15 cellular contexts compared by ENCODE assay signal in the genomic region with DNA sequence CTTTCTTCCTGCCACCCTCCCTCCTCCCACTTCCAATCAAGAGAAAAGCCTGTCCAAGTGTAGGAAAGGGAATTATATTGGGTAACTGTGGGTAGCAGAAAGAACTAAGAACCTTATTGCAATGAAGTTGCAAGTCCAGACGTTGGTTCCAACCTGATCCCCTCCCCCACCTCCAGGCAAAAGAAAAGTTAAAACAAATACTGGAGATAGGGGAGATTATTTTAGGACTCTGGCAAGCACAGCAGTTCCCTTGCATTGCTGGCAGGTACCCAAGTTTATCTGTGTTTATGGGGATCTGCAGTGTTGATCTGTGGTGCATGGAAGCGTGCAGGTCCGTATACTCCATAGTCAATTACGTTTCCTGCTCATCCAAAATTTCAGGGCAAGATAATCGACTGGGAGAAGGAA.
DNase-seq lines count a peak whose midpoint lies in the region; TF ChIP-seq lines count a peak whose summit lies in the region.
"Had no signal": no experiment of that assay in that cellular context is flagged by ENCODE, and none has a peak within 500 bp of the region (broad histone marks: within the 10 kb centered on the region; RNA-seq: fewer than 3 reads in every experiment).

No MANE protein-coding gene starts in this region.

- H3K27ac ChIP-seq in Peyer's patch, result no peak overlapping the region

- no peak for TF ChIP-seq POLR2A in Peyer's patch (IDR thresholded peaks at IDR 0.05)

- no peaks in the 10 kb centered on the region for H3K9me3 Mint-ChIP-seq in nephron progenitor cell
- H3K9me3 Mint-ChIP-seq: activated CD8-positive, alpha-beta T cell treated with anti-CD3 and anti-CD28 coated beads for 36 hours; activated naive CD4-positive, alpha-beta T cell treated with anti-CD3 and anti-CD28 coated beads, Interleukin-2, amount 10 ng/mL, durations not matched to agents 7 days and 5 days; CD4-positive, alpha-beta T cell; stimulated activated naive CD8-positive, alpha-beta T cell treated with anti-CD3 and anti-CD28 coated beads, Interleukin-15, Interleukin-2, amounts not matched to agents 100 ng/mL and 50 ng/mL, for 24 hours had no signal

- H3K36me3 ChIP-seq in Peyer's patch, result no peaks in the 10 kb centered on the region

- H3K36me3 Mint-ChIP-seq in nephron progenitor cell (ENCODE audit: low read depth), result no peaks in the 10 kb centered on the region
- H3K36me3 Mint-ChIP-seq: activated naive CD4-positive, alpha-beta T cell treated with anti-CD3 and anti-CD28 coated beads, Interleukin-2, amount 10 ng/mL, durations not matched to agents 7 days and 5 days had no signal

- TF ChIP-seq CTCF in fibroblast of pulmonary artery (IDR thresholded peaks at IDR 0.05; ENCODE audit: low read length, missing control alignments) (no peak), nephron progenitor cell (IDR thresholded peaks at IDR 0.05) (no peak), Peyer's patch (IDR thresholded peaks at IDR 0.05) (no peak)

- H3K4me3 ChIP-seq in fibroblast of pulmonary artery (replicated peaks; ENCODE audit: low read depth, low read length), result no peak overlapping the region
- no peak overlapping the region for H3K4me3 ChIP-seq in Peyer's patch

- peaks cover 2% of the 10 kb centered on the region for H3K27me3 Mint-ChIP-seq in nephron progenitor cell (ENCODE audit: low read depth, poor library complexity)
- H3K27me3 Mint-ChIP-seq: activated CD8-positive, alpha-beta T cell treated with anti-CD3 and anti-CD28 coated beads for 36 hours; activated naive CD4-positive, alpha-beta T cell treated with anti-CD3 and anti-CD28 coated beads, Interleukin-2, amount 10 ng/mL, durations not matched to agents 7 days and 5 days; CD4-positive, alpha-beta T cell; stimulated activated naive CD8-positive, alpha-beta T cell treated with anti-CD3 and anti-CD28 coated beads, Interleukin-15, Interleukin-2, amounts not matched to agents 100 ng/mL and 50 ng/mL, for 24 hours; T-helper 17 cell had no signal

- no peaks in the 10 kb centered on the region for H3K9me3 ChIP-seq in Peyer's patch

- DNase-seq in CD1c-positive myeloid dendritic cell (ENCODE audit: extremely low spot score) (peak; percentile 64), NCI-H1105 treated with DMSO at 0.1 percent for 48 hours (lab: John Stamatoyannopoulos, UW) (peak; percentile 19), fibroblast of pulmonary artery (ENCODE audit: low read depth) (peak; percentile 46), nephron progenitor cell (no peak), middle frontal gyrus (ENCODE audit: extremely low spot score, low spot score) (no peak), Peyer's patch (no peak)
- no peak for DNase-seq in effector CD8-positive, alpha-beta T cell (lab: John Stamatoyannopoulos, UW)
- no peak for DNase-seq in activated T-cell treated with anti-CD3 and anti-CD28 coated beads, Interleukin-2, amount 50 U/mL, for 48 hours
- DNase-seq: activated CD8-positive, alpha-beta T cell treated with anti-CD3 and anti-CD28 coated beads for 36 hours; activated naive CD4-positive, alpha-beta T cell treated with anti-CD3 and anti-CD28 coated beads, Interleukin-2, amount 10 ng/mL, durations not matched to agents 7 days and 5 days; CD4-positive, alpha-beta T cell; NCI-H1092 treated with DMSO at 0.1 percent for 48 hours; nucleus accumbens; T-helper 17 cell had no signal

- H3K4me1 Mint-ChIP-seq in nephron progenitor cell, result peaks cover 9% of the 10 kb centered on the region
- H3K4me1 Mint-ChIP-seq: activated naive CD4-positive, alpha-beta T cell treated with anti-CD3 and anti-CD28 coated beads, Interleukin-2, amount 10 ng/mL, durations not matched to agents 7 days and 5 days had no signal

- H3K4me1 ChIP-seq in Peyer's patch, result peaks cover 0 to 4% (median 0%) of the 10 kb centered on the region in 4 donors

- H3K4me3 Mint-ChIP-seq in nephron progenitor cell, result no peak overlapping the region
- H3K4me3 Mint-ChIP-seq: activated CD8-positive, alpha-beta T cell treated with anti-CD3 and anti-CD28 coated beads for 36 hours; activated naive CD4-positive, alpha-beta T cell treated with anti-CD3 and anti-CD28 coated beads, Interleukin-2, amount 10 ng/mL, durations not matched to agents 7 days and 5 days; CD4-positive, alpha-beta T cell; stimulated activated naive CD8-positive, alpha-beta T cell treated with anti-CD3 and anti-CD28 coated beads, Interleukin-15, Interleukin-2, amounts not matched to agents 100 ng/mL and 50 ng/mL, for 24 hours; T-helper 17 cell had no signal

- H3K27ac Mint-ChIP-seq in nephron progenitor cell, result peak overlapping the region; percentile 48
- H3K27ac Mint-ChIP-seq: activated CD8-positive, alpha-beta T cell treated with anti-CD3 and anti-CD28 coated beads for 36 hours; activated naive CD4-positive, alpha-beta T cell treated with anti-CD3 and anti-CD28 coated beads, Interleukin-2, amount 10 ng/mL, durations not matched to agents 7 days and 5 days; CD4-positive, alpha-beta T cell; stimulated activated naive CD8-positive, alpha-beta T cell treated with anti-CD3 and anti-CD28 coated beads, Interleukin-15, Interleukin-2, amounts not matched to agents 100 ng/mL and 50 ng/mL, for 24 hours; T-helper 17 cell had no signal

- H3K27me3 ChIP-seq in Peyer's patch, result no peaks in the 10 kb centered on the region

Comparison
In these comparisons a context has a peak if more than half of its experiments do, and no peak if none do; other contexts are left out.
1. DNase-seq: peak in CD1c-positive myeloid dendritic cell (single experiment), NCI-H1105 treated with DMSO at 0.1 percent for 48 hours (single experiment) and fibroblast of pulmonary artery (single experiment); none in nephron progenitor cell (single experiment), middle frontal gyrus (single experiment), Peyer's patch (0 of 3), effector CD8-positive, alpha-beta T cell (single experiment) and activated T-cell treated with anti-CD3 and anti-CD28 coated beads, Interleukin-2, amount 50 U/mL, for 48 hours (0 of 2).